ENCODE assay signal across 23 cellular contexts in the genomic region with DNA sequence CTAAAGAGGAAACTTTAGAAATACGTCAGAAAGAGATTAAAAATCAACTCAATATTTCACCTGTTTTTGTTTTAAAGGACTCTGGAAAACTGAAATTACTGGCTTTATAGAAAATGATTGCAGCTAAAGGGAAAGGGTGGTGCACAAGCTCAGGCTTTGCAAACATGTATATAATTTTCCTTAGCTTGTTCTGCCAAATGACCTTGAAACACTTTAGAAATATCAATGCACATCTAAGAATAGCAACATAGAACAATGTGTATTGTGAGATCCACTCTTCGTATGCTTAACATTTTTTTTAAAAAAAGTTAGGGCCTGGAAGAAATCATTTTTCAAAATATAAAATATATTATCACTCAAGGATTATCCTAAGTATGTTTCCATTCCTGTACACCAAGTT.
"Had no signal": no experiment of that assay in that cellular context is flagged by ENCODE, and none has a peak within 500 bp of the region (broad histone marks: within the 10 kb centered on the region; RNA-seq: fewer than 3 reads in every experiment).

No MANE protein-coding gene starts in this region.

- H3K36me3 ChIP-seq: esophagus squamous epithelium, gastrocnemius medialis, left lung, lower lobe of right lung had no signal

- FAIRE-seq: colon, kidney had no signal

- H3K9me3 ChIP-seq: esophagus squamous epithelium, gastrocnemius medialis, left lung, lower lobe of right lung, mucosa of descending colon had no signal

- H3K27ac ChIP-seq: coronary artery, epithelial cell of prostate, esophagus squamous epithelium, gastrocnemius medialis, hepatocyte, left lung, lower lobe of right lung had no signal

- DNase-seq: effector CD8-positive, alpha-beta T cell; effector memory CD8-positive, alpha-beta T cell; endodermal cell; erythroblast; esophagus squamous epithelium; foreskin fibroblast; foreskin melanocyte; gastrocnemius medialis; glutamatergic neuron; immature natural killer cell; islet precursor cell; kidney; kidney glomerular epithelial cell; left lung; lower lobe of right lung; mesenchymal stem cell; mucosa of descending colon; naive B cell had no signal

- H3K27me3 ChIP-seq: esophagus squamous epithelium, gastrocnemius medialis, hepatocyte, left lung had no signal

- H3K4me3 ChIP-seq: coronary artery, esophagus squamous epithelium, gastrocnemius medialis, hepatocyte, left lung, lower lobe of right lung, mucosa of descending colon had no signal

- ATAC-seq: effector memory CD8-positive, alpha-beta T cell; esophagus mucosa; gastrocnemius medialis; left lung; lower lobe of right lung; mucosa of descending colon had no signal

- H3K4me1 ChIP-seq: left lung, lower lobe of right lung had no signal
